14 cellular contexts compared by ENCODE assay signal in the genomic region with DNA sequence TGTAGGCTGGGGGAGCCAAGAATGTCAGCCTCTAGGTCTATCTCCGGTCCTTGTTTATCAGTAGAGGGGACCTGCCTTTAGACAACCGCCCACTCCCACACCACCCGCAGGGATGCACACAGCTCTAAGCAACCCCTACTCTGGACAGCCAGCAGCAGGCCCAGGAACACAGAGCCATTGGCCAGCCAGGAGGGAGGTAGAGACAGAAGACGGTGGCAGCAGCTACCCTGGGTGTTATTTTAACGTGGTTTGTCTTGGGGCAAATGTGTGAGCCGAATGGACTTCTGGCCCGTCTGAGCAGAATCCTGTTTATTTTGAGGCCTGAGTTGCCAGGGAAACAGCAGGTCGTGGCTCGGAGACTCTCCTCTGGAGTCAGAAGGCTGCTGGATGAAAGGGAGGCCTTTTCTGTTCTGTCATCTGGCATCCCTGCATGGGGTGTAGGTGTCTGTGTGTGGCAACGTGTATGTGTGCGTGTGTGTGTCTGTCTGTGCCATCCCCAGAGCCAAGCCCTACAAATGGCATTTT. TPM values are rescaled to one million over a fixed set of nuclear protein-coding genes. Genes with fewer than 3 reads are reported as not detected.
DNase-seq lines count a peak whose midpoint lies in the region; ATAC-seq and TF ChIP-seq lines count a peak whose summit lies in the region.
"Had no signal": no experiment of that assay in that cellular context is flagged by ENCODE, and none has a peak within 500 bp of the region (broad histone marks: within the 10 kb centered on the region; RNA-seq: fewer than 3 reads in every experiment).

No MANE protein-coding gene starts in this region.

- H3K36me3 ChIP-seq in Panc1 (ENCODE audit: control insufficient read depth, insufficient read depth, low read length) (no peaks in the 10 kb centered on the region), right lobe of liver (no peaks in the 10 kb centered on the region)

- no peak for TF ChIP-seq POLR2A in right lobe of liver (IDR thresholded peaks at IDR 0.05)

- no peak overlapping the region for H3K4me3 Mint-ChIP-seq in activated CD8-positive, alpha-beta T cell treated with anti-CD3 and anti-CD28 coated beads, Interleukin-2, amount 10 ng/mL, durations not matched to agents 7 days and 5 days

- BruUV-seq in Panc1 (replicated peaks; lab: Mats Ljungman, UMichigan) = no TSS peak

- intact Hi-C loops in Panc1 (cut with micrococcal nuclease; ENCODE audit: unreplicated experiment) = no loop called here
- intact Hi-C loops in right lobe of liver (cut with DNase I) = no loop called here

- H3K27me3 ChIP-seq in Panc1 (ENCODE audit: control insufficient read depth, insufficient read depth, low read length) (no peaks in the 10 kb centered on the region), right lobe of liver (no peaks in the 10 kb centered on the region)

- H3K4me3 ChIP-seq in Panc1 (ENCODE audit: low read depth in 2 of 2, low read length in 2 of 2) (no peak overlapping the region), right lobe of liver (no peak overlapping the region)

- H3K27me3 Mint-ChIP-seq in activated CD8-positive, alpha-beta T cell treated with anti-CD3 and anti-CD28 coated beads, Interleukin-2, amount 10 ng/mL, durations not matched to agents 7 days and 5 days (ENCODE audit: low read depth) = peaks cover 8% of the 10 kb centered on the region

- TF ChIP-seq CTCF in Panc1 (IDR thresholded peaks at IDR 0.05) = no peak
- no peak for TF ChIP-seq CTCF in right lobe of liver (IDR thresholded peaks at IDR 0.05)

- ATAC-seq in Panc1 = peak; percentile 24; the same call in 1 of the 2 replicates
- ATAC-seq in right lobe of liver = peak in 3 of 4 donors; percentile 23 to 49 (median 33)
- ATAC-seq in GM18520 (IDR thresholded peaks at IDR 0.05; ENCODE audit: unreplicated experiment) = no peak
- ATAC-seq in activated CD8-positive, alpha-beta T cell treated with anti-CD3 and anti-CD28 coated beads, Interleukin-2, amount 10 ng/mL, durations not matched to agents 7 days and 5 days = no peak

- peaks cover 3% of the 10 kb centered on the region for H3K4me1 ChIP-seq in Panc1 (ENCODE audit: control insufficient read depth, insufficient read depth, low read length)
- H3K4me1 ChIP-seq in right lobe of liver = no peaks in the 10 kb centered on the region

- no peaks in the 10 kb centered on the region for H3K9me3 ChIP-seq in Panc1 (ENCODE audit: control insufficient read depth, insufficient read depth, low read depth, low read length)
- H3K9me3 ChIP-seq in right lobe of liver = no peaks in the 10 kb centered on the region

- H3K27ac ChIP-seq in Panc1 (ENCODE audit: low read length) (no peak overlapping the region), cingulate gyrus (ENCODE audit: low read depth, low read length) (peak overlapping the region; percentile 97), right lobe of liver (no peak overlapping the region), substantia nigra (ENCODE audit: low read depth, low read length, poor library complexity, severe bottlenecking) (peak overlapping the region; percentile 96)

- in situ Hi-C loops in Panc1 (cut with HindIII; ENCODE audit: low pct_unique_long_range_greater_than_20kb, low sequenced_read_pairs) = no loop called here

- CTCF ChIA-PET in Panc1 (lab: Charles Lee) = no interaction called here
- CTCF ChIA-PET in activated CD8-positive, alpha-beta T cell treated with anti-CD3 and anti-CD28 coated beads, Interleukin-2, amount 10 ng/mL, durations not matched to agents 7 days and 5 days (lab: Charles Lee) = interaction anchor here (1.2 to 2.1 kb wide), 4 partner anchors 12 to 202 kb away, joined by 4 to 9 read pairs (median 5); no protein-coding TSS in a partner anchor

- DNase-seq in Panc1 (ENCODE audit: low read depth, low spot score) = no peak
- DNase-seq in right lobe of liver = no peak
- DNase-seq in substantia nigra (lab: John Stamatoyannopoulos, UW) = peak in 23 of 49 donors; percentile 13 to 85 (median 50)
- DNase-seq in activated CD4-positive, alpha-beta T cell treated with anti-CD3 and anti-CD28 coated beads, Interleukin-2, amount 50 U/mL, for 48 hours = no peak
- DNase-seq in activated CD8-positive, alpha-beta T cell treated with anti-CD3 and anti-CD28 coated beads, Interleukin-2, amount 10 ng/mL, durations not matched to agents 7 days and 5 days = no peak
- DNase-seq in kidney glomerular epithelial cell (lab: John Stamatoyannopoulos, UW) = no peak
- DNase-seq: activated CD4-positive, alpha-beta T cell treated with anti-CD3 and anti-CD28 coated beads for 1 hour; activated naive CD4-positive, alpha-beta T cell; DMS153; KBM-7; NCI-H2081 had no signal

- no peak overlapping the region for H3K27ac Mint-ChIP-seq in activated CD8-positive, alpha-beta T cell treated with anti-CD3 and anti-CD28 coated beads, Interleukin-2, amount 10 ng/mL, durations not matched to agents 7 days and 5 days

- WGBS in right lobe of liver (ENCODE audit: insufficient coverage, low coverage, low lambda C conversion rate, missing lambda C conversion rate) = 23% methylated on average over 4 of the region's 11 CpGs

- POLR2A ChIA-PET in Panc1 (lab: Charles Lee) = interaction anchor here (0.6 kb wide), 1 partner anchor 27 kb away, joined by 7 read pairs; no protein-coding TSS in a partner anchor
- POLR2A ChIA-PET in activated CD8-positive, alpha-beta T cell treated with anti-CD3 and anti-CD28 coated beads, Interleukin-2, amount 10 ng/mL, durations not matched to agents 7 days and 5 days (lab: Charles Lee) = no interaction called here

- H3K4me1 Mint-ChIP-seq in activated CD8-positive, alpha-beta T cell treated with anti-CD3 and anti-CD28 coated beads, Interleukin-2, amount 10 ng/mL, durations not matched to agents 7 days and 5 days (ENCODE audit: low read depth) = no peaks in the 10 kb centered on the region

- no peaks in the 10 kb centered on the region for H3K9me3 Mint-ChIP-seq in activated CD8-positive, alpha-beta T cell treated with anti-CD3 and anti-CD28 coated beads, Interleukin-2, amount 10 ng/mL, durations not matched to agents 7 days and 5 days (ENCODE audit: insufficient read depth)

- H3K36me3 Mint-ChIP-seq in activated CD8-positive, alpha-beta T cell treated with anti-CD3 and anti-CD28 coated beads, Interleukin-2, amount 10 ng/mL, durations not matched to agents 7 days and 5 days (ENCODE audit: low read depth) = no peaks in the 10 kb centered on the region

RNA-seq across cellular contexts. Expression of a gene that starts 0.4 kb away (rescaled TPM):
- total RNA-seq in Panc1 (2021; ENCODE audit: unreplicated experiment) (not detected), right lobe of liver (under 1 TPM in 5 of 6 experiments, not detected in 1; 0.12 to 0.56 (median 0.42) TPM)
- polyA plus RNA-seq in Panc1 (2012; ENCODE audit: insufficient read length) = 0.21 TPM
- total RNA-seq in activated CD8-positive, alpha-beta T cell treated with anti-CD3 and anti-CD28 coated beads, Interleukin-2, amount 10 ng/mL, durations not matched to agents 7 days and 5 days = not detected
- total RNA-seq: pulmonary artery endothelial cell had no signal

Comparison
In these comparisons a context has a peak if more than half of its experiments do, and no peak if none do; other contexts are left out.
1. ATAC-seq: peak in Panc1 (single experiment) and right lobe of liver (3 of 4); none in GM18520 (single experiment) and activated CD8-positive, alpha-beta T cell treated with anti-CD3 and anti-CD28 coated beads, Interleukin-2, amount 10 ng/mL, durations not matched to agents 7 days and 5 days (single experiment).
2. H3K27ac ChIP-seq: peak in cingulate gyrus (single experiment) and substantia nigra (single experiment); none in Panc1 (single experiment) and right lobe of liver (0 of 3).